Comparison of ENCODE assay signal across 8 cellular contexts in the genomic region with DNA sequence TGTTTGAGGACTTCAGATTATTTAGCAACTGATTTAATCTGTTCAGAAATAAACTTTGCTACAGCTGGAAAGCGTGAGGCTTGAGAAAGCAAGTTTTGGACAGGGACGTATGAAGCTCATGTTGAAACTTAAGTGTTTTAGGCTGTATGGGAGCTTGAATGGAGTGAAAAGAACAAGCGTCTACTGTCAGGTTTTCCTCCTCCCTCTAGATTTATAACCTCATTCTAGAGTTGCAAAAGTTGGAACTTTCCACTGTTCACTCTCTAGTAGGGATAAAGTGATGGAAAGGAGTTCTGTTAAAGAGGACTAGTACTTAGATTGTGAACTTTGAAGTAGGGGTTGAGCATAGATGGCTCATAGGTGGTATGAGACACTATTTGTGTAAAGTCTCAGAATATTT. TPM values are rescaled to one million over a fixed set of nuclear protein-coding genes. Genes with fewer than 3 reads are reported as not detected.
DNase-seq lines count a peak whose midpoint lies in the region; ATAC-seq and TF ChIP-seq lines count a peak whose summit lies in the region.

No MANE protein-coding gene starts in this region.

- H3K9me3 ChIP-seq in cardiac muscle cell (ENCODE audit: low read depth) (no peaks in the 10 kb centered on the region), right cardiac atrium (ENCODE audit: control insufficient read depth, low read length) (no peaks in the 10 kb centered on the region), skeletal muscle satellite cell (replicated peaks; ENCODE audit: low read length) (no peaks in the 10 kb centered on the region)

- peak overlapping the region; percentile 92 for H3K9ac ChIP-seq in skeletal muscle satellite cell (ENCODE audit: low read depth, low read length)

- CTCF ChIA-PET in activated B cell treated with CpG ODN at 0.5 μM for 24 hours (lab: Charles Lee) = no interaction called here

- H3K4me3 ChIP-seq in cardiac muscle cell = peak overlapping the region; percentile 76
- H3K4me3 ChIP-seq in right cardiac atrium (ENCODE audit: low read length) = peak overlapping the region; percentile 48
- H3K4me3 ChIP-seq in skeletal muscle satellite cell (ENCODE audit: low read length) = peak overlapping the region; percentile 90

- H3K27ac ChIP-seq in cardiac muscle cell = peak overlapping the region; percentile 87
- no peak overlapping the region for H3K27ac ChIP-seq in right cardiac atrium (ENCODE audit: low read length)

- no peaks in the 10 kb centered on the region for H3K9me3 Mint-ChIP-seq in activated B cell treated with CpG ODN at 0.5 μM for 24 hours

- TF ChIP-seq CTCF in cardiac muscle cell (IDR thresholded peaks at IDR 0.05; ENCODE audit: low read depth, low read length) = no peak
- TF ChIP-seq CTCF in activated B cell treated with CpG ODN at 0.5 μM for 24 hours (IDR thresholded peaks at IDR 0.05) = no peak

- H3K4me3 Mint-ChIP-seq in activated B cell treated with CpG ODN at 0.5 μM for 24 hours = peak overlapping the region; percentile 96

- H3K4me1 ChIP-seq in cardiac muscle cell (ENCODE audit: low read depth) (peaks cover 25% of the 10 kb centered on the region), right cardiac atrium (ENCODE audit: control insufficient read depth, insufficient read depth, low read length) (peaks cover 3% of the 10 kb centered on the region), skeletal muscle satellite cell (ENCODE audit: control insufficient read depth, insufficient read depth, low read length) (peaks cover 31% of the 10 kb centered on the region)

- POLR2A ChIA-PET in activated B cell treated with CpG ODN at 0.5 μM for 24 hours (lab: Charles Lee) = interaction anchor here (0.7 to 2.4 kb wide), 2 partner anchors 49 to 123 kb away, joined by 8 to 24 read pairs; a partner anchor contains a TSS

- intact Hi-C loops in Right ventricle myocardium superior (cut with DNase I) = no loop called here
- intact Hi-C loops in activated B cell treated with CpG ODN at 0.5 μM for 24 hours (cut with micrococcal nuclease) = loop anchor here (2.0 kb wide), 1 partner anchor 16 kb away; no protein-coding TSS in a partner anchor
- intact Hi-C loops in right cardiac atrium (cut with DNase I) = no loop called here

- H3K36me3 Mint-ChIP-seq in activated B cell treated with CpG ODN at 0.5 μM for 24 hours (ENCODE audit: low read depth) = peaks cover 13% of the 10 kb centered on the region

- DNase-seq in cardiac muscle cell (ENCODE audit: low read depth in 1 of 2, low spot score in 1 of 2) (peak; percentile 14 to 32), Right ventricle myocardium superior (no peak), activated B cell treated with CpG ODN at 0.5 μM for 24 hours (no peak), right cardiac atrium (no peak), NCI-H146 (lab: John Stamatoyannopoulos, UW) (no peak)

- H3K4me2 ChIP-seq in skeletal muscle satellite cell (ENCODE audit: low read length) = peak overlapping the region; percentile 82

- H3K27ac Mint-ChIP-seq in activated B cell treated with CpG ODN at 0.5 μM for 24 hours = peak overlapping the region; percentile 54

- 1% methylated on average over 3 of the region's 3 CpGs for WGBS in right cardiac atrium

- H3K27me3 ChIP-seq in cardiac muscle cell = no peaks in the 10 kb centered on the region
- no peaks in the 10 kb centered on the region for H3K27me3 ChIP-seq in right cardiac atrium (ENCODE audit: control insufficient read depth, insufficient read depth)
- no peaks in the 10 kb centered on the region for H3K27me3 ChIP-seq in skeletal muscle satellite cell (ENCODE audit: control insufficient read depth, insufficient read depth, low read length)

- peaks cover 54% of the 10 kb centered on the region for H3K4me1 Mint-ChIP-seq in activated B cell treated with CpG ODN at 0.5 μM for 24 hours

- H3K36me3 ChIP-seq in cardiac muscle cell (no peaks in the 10 kb centered on the region), skeletal muscle satellite cell (ENCODE audit: insufficient read depth, low read length) (no peaks in the 10 kb centered on the region)

- H3K27me3 Mint-ChIP-seq in activated B cell treated with CpG ODN at 0.5 μM for 24 hours = no peaks in the 10 kb centered on the region

- no peak for ATAC-seq in Right ventricle myocardium superior (ENCODE audit: poor library complexity)
- ATAC-seq in activated B cell treated with CpG ODN at 0.5 μM for 24 hours (ENCODE audit: low read depth) = no peak
- ATAC-seq in right cardiac atrium = peak in 1 of 2 donors; percentile 5
- no peak for ATAC-seq in HG03342 (IDR thresholded peaks at IDR 0.05; ENCODE audit: unreplicated experiment)
- no peak for ATAC-seq in GM21576 (IDR thresholded peaks at IDR 0.05; ENCODE audit: unreplicated experiment)

RNA-seq across cellular contexts. Expression of a gene that starts 1.1 kb away (rescaled TPM):
- total RNA-seq in cardiac muscle cell (30.0 and 40.7 TPM in 2 replicates), Right ventricle myocardium superior (12.9 TPM), activated B cell treated with CpG ODN at 0.5 μM for 24 hours (46.0 and 53.4 TPM in 2 replicates), right cardiac atrium (10 to 100 TPM; 13.4 to 20.7 (median 17.3) TPM)
- polyA plus RNA-seq in cardiac muscle cell (30.4 and 34.9 TPM in 2 replicates), right cardiac atrium (10.5 TPM)
- 22.5 and 23.6 TPM in 2 replicates for total RNA-seq in skeletal muscle satellite cell (2012; rRNA removed)

RNA-seq across cellular contexts. Expression of a gene that starts 49.3 kb away (rescaled TPM):
- 54.0 and 69.6 TPM in 2 replicates for total RNA-seq in cardiac muscle cell
- 225 and 298 TPM in 2 replicates for polyA plus RNA-seq in cardiac muscle cell
- total RNA-seq in Right ventricle myocardium superior = 124 TPM
- 54.8 and 58.3 TPM in 2 replicates for total RNA-seq in activated B cell treated with CpG ODN at 0.5 μM for 24 hours
- total RNA-seq in right cardiac atrium = 10 to 100 TPM; 81.4 to 91.9 (median 87.8) TPM
- 189 TPM for polyA plus RNA-seq in right cardiac atrium
- 21.5 and 22.9 TPM in 2 replicates for total RNA-seq in skeletal muscle satellite cell (2012; rRNA removed)

RNA-seq across cellular contexts. Expression of a gene that starts 50.7 kb away (rescaled TPM):
- total RNA-seq in cardiac muscle cell (5.6 and 12.4 TPM in 2 replicates), Right ventricle myocardium superior (2.9 TPM), activated B cell treated with CpG ODN at 0.5 μM for 24 hours (9.0 and 13.4 TPM in 2 replicates), right cardiac atrium (1 to 10 TPM; 2.9 to 4.1 (median 3.9) TPM)
- polyA plus RNA-seq in cardiac muscle cell (5.6 and 9.6 TPM in 2 replicates), right cardiac atrium (1.9 TPM)
- 8.4 and 9.6 TPM in 2 replicates for total RNA-seq in skeletal muscle satellite cell (2012; rRNA removed)

Comparison
In these comparisons a context has a peak if more than half of its experiments do, and no peak if none do; other contexts are left out.
1. DNase-seq: peak in cardiac muscle cell (2 of 2); none in Right ventricle myocardium superior (single experiment), activated B cell treated with CpG ODN at 0.5 μM for 24 hours (single experiment), right cardiac atrium (0 of 3) and NCI-H146 (single experiment).
2. Peak in every context shown above with its lines, with median percentiles within 50 percentile points of each other: H3K4me3 ChIP-seq.